In the genomic region with DNA sequence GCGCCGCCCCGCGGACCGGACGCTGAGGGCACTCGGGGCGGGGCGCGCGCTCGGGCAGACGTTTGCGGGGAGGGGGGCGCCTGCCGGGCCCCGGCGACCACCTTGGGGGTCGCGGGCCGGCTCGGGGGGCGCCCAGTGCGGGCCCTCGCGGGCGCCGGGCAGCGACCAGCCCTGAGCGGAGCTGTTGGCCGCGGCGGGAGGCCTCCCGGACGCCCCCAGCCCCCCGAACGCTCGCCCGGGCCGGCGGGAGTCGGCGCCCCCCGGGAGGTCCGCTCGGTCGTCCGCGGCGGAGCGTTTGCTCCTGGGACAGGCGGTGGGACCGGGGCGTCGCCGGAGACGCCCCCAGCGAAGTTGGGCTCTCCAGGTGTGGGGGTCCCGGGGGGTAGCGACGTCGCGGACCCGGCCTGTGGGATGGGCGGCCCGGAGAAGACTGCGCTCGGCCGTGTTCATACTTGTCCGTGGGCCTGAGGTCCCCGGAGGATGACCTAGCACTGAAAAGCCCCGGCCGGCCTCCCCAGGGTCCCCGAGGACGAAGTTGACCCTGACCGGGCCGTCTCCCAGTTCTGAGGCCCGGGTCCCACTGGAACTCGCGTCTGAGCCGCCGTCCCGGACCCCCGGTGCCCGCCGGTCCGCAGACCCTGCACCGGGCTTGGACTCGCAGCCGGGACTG, we compare ENCODE assay signal across 8 cellular contexts. TPM values are rescaled to one million over a fixed set of nuclear protein-coding genes. Genes with fewer than 3 reads are reported as not detected.
DNase-seq lines count a peak whose midpoint lies in the region; ATAC-seq lines count a peak whose summit lies in the region.

No MANE protein-coding gene starts in this region.

- peaks cover 2% of the 10 kb centered on the region for H3K27me3 ChIP-seq in iPS-15b (ENCODE audit: control insufficient read depth, insufficient read depth, low read length)

- H3K36me3 ChIP-seq in iPS-15b (ENCODE audit: control insufficient read depth, insufficient read depth, low read length): peaks cover 9% of the 10 kb centered on the region

- peak overlapping the region; percentile 76 for H3K9ac ChIP-seq in iPS-15b (ENCODE audit: low read depth, low read length)

- no peaks in the 10 kb centered on the region for H3K9me3 ChIP-seq in iPS-15b (ENCODE audit: control insufficient read depth, insufficient read depth, low read length)

- H3K27me3 Mint-ChIP-seq in activated T-helper 2 cell treated with anti-CD3 and anti-CD28 coated beads, Interferon-gamma antibody, Interleukin-2, Interleukin-4, amounts not matched to agents 10 μg/mL and 5 μg/mL and 100 μg/mL, durations not matched to agents 14 hours and 24 hours and 36 hours (ENCODE audit: low read depth): no peaks in the 10 kb centered on the region
- no peaks in the 10 kb centered on the region for H3K27me3 Mint-ChIP-seq in stimulated activated naive B cell treated with anti-CD40 and anti-IgM and Interleukin-4, amounts not matched to agents 10 μg/mL and 1 μg/mL and 100 μg/mL, for 72 hours

- no peaks in the 10 kb centered on the region for H3K9me3 Mint-ChIP-seq in activated T-helper 2 cell treated with anti-CD3 and anti-CD28 coated beads, Interferon-gamma antibody, Interleukin-2, Interleukin-4, amounts not matched to agents 10 μg/mL and 5 μg/mL and 100 μg/mL, durations not matched to agents 14 hours and 24 hours and 36 hours
- H3K9me3 Mint-ChIP-seq in stimulated activated naive B cell treated with anti-CD40 and anti-IgM and Interleukin-4, amounts not matched to agents 10 μg/mL and 1 μg/mL and 100 μg/mL, for 72 hours: no peaks in the 10 kb centered on the region

- ATAC-seq in HG03571 (IDR thresholded peaks at IDR 0.05; ENCODE audit: unreplicated experiment): peak; percentile 8
- ATAC-seq in stimulated activated naive B cell treated with anti-CD40 and anti-IgM and Interleukin-4, amounts not matched to agents 10 μg/mL and 1 μg/mL and 100 μg/mL, for 72 hours (replicated peaks): no peak
- no peak for ATAC-seq in GM21515 (IDR thresholded peaks at IDR 0.05; ENCODE audit: unreplicated experiment)
- no peak for ATAC-seq in HG02981 (IDR thresholded peaks at IDR 0.05; ENCODE audit: unreplicated experiment)

- intact Hi-C loops in activated T-helper 2 cell treated with anti-CD3 and anti-CD28 coated beads, Interferon-gamma antibody, Interleukin-2, Interleukin-4, amounts not matched to agents 10 μg/mL and 5 μg/mL and 100 μg/mL, durations not matched to agents 14 hours and 24 hours and 36 hours (cut with micrococcal nuclease): no loop called here

- H3K4me3 ChIP-seq in iPS-15b (ENCODE audit: low read depth, low read length): peak overlapping the region; percentile 70

- peaks cover 30% of the 10 kb centered on the region for H3K36me3 Mint-ChIP-seq in activated T-helper 2 cell treated with anti-CD3 and anti-CD28 coated beads, Interferon-gamma antibody, Interleukin-2, Interleukin-4, amounts not matched to agents 10 μg/mL and 5 μg/mL and 100 μg/mL, durations not matched to agents 14 hours and 24 hours and 36 hours (ENCODE audit: low read depth)
- H3K36me3 Mint-ChIP-seq in stimulated activated naive B cell treated with anti-CD40 and anti-IgM and Interleukin-4, amounts not matched to agents 10 μg/mL and 1 μg/mL and 100 μg/mL, for 72 hours: peaks cover 13 to 25% of the 10 kb centered on the region in 2 donors

- peak overlapping the region; percentile 91 for H3K4me3 Mint-ChIP-seq in activated T-helper 2 cell treated with anti-CD3 and anti-CD28 coated beads, Interferon-gamma antibody, Interleukin-2, Interleukin-4, amounts not matched to agents 10 μg/mL and 5 μg/mL and 100 μg/mL, durations not matched to agents 14 hours and 24 hours and 36 hours (ENCODE audit: low read depth)
- H3K4me3 Mint-ChIP-seq in stimulated activated naive B cell treated with anti-CD40 and anti-IgM and Interleukin-4, amounts not matched to agents 10 μg/mL and 1 μg/mL and 100 μg/mL, for 72 hours: peak overlapping the region; percentile 93 to 96

- H3K4me1 Mint-ChIP-seq in activated T-helper 2 cell treated with anti-CD3 and anti-CD28 coated beads, Interferon-gamma antibody, Interleukin-2, Interleukin-4, amounts not matched to agents 10 μg/mL and 5 μg/mL and 100 μg/mL, durations not matched to agents 14 hours and 24 hours and 36 hours (ENCODE audit: low read depth): peaks cover 16% of the 10 kb centered on the region
- H3K4me1 Mint-ChIP-seq in stimulated activated naive B cell treated with anti-CD40 and anti-IgM and Interleukin-4, amounts not matched to agents 10 μg/mL and 1 μg/mL and 100 μg/mL, for 72 hours: peaks cover 23 to 40% of the 10 kb centered on the region in 2 donors

- H3K27ac Mint-ChIP-seq in activated T-helper 2 cell treated with anti-CD3 and anti-CD28 coated beads, Interferon-gamma antibody, Interleukin-2, Interleukin-4, amounts not matched to agents 10 μg/mL and 5 μg/mL and 100 μg/mL, durations not matched to agents 14 hours and 24 hours and 36 hours: peak overlapping the region; percentile 77
- peak overlapping the region; percentile 95 for H3K27ac Mint-ChIP-seq in stimulated activated naive B cell treated with anti-CD40 and anti-IgM and Interleukin-4, amounts not matched to agents 10 μg/mL and 1 μg/mL and 100 μg/mL, for 72 hours

- no peaks in the 10 kb centered on the region for H3K4me1 ChIP-seq in iPS-15b (ENCODE audit: control insufficient read depth, insufficient read depth, low read length)

- DNase-seq in activated T-helper 2 cell treated with anti-CD3 and anti-CD28 coated beads, Interferon-gamma antibody, Interleukin-2, Interleukin-4, amounts not matched to agents 10 μg/mL and 5 μg/mL and 100 μg/mL, durations not matched to agents 14 hours and 24 hours and 36 hours (ENCODE audit: low spot score): no peak
- no peak for DNase-seq in stimulated activated naive B cell treated with anti-CD40 and anti-IgM and Interleukin-4, amounts not matched to agents 10 μg/mL and 1 μg/mL and 100 μg/mL, for 72 hours
- DNase-seq in glomerular visceral epithelial cell (ENCODE audit: extremely low spot score) (no peak), SHP77 (lab: John Stamatoyannopoulos, UW) (no peak)

RNA-seq across cellular contexts. Expression of a gene that starts 0.6 kb away (rescaled TPM):
- total RNA-seq in activated T-helper 2 cell treated with anti-CD3 and anti-CD28 coated beads, Interferon-gamma antibody, Interleukin-2, Interleukin-4, amounts not matched to agents 10 μg/mL and 5 μg/mL and 100 μg/mL, durations not matched to agents 14 hours and 24 hours and 36 hours: 65.7 and 71.1 TPM in 2 replicates

RNA-seq across cellular contexts. Expression of a gene that starts 31.6 kb away (rescaled TPM):
- 3.5 and 3.7 TPM in 2 replicates for total RNA-seq in activated T-helper 2 cell treated with anti-CD3 and anti-CD28 coated beads, Interferon-gamma antibody, Interleukin-2, Interleukin-4, amounts not matched to agents 10 μg/mL and 5 μg/mL and 100 μg/mL, durations not matched to agents 14 hours and 24 hours and 36 hours

RNA-seq across cellular contexts. Expression of a gene that starts 32.1 kb away (rescaled TPM):
- total RNA-seq in activated T-helper 2 cell treated with anti-CD3 and anti-CD28 coated beads, Interferon-gamma antibody, Interleukin-2, Interleukin-4, amounts not matched to agents 10 μg/mL and 5 μg/mL and 100 μg/mL, durations not matched to agents 14 hours and 24 hours and 36 hours: 82.8 and 87.0 TPM in 2 replicates

RNA-seq across cellular contexts. Expression of a gene that starts 35.4 kb away (rescaled TPM):
- 233 and 240 TPM in 2 replicates for total RNA-seq in activated T-helper 2 cell treated with anti-CD3 and anti-CD28 coated beads, Interferon-gamma antibody, Interleukin-2, Interleukin-4, amounts not matched to agents 10 μg/mL and 5 μg/mL and 100 μg/mL, durations not matched to agents 14 hours and 24 hours and 36 hours

RNA-seq across cellular contexts. Expression of a gene that starts 42.2 kb away (rescaled TPM):
- 84.7 and 85.4 TPM in 2 replicates for total RNA-seq in activated T-helper 2 cell treated with anti-CD3 and anti-CD28 coated beads, Interferon-gamma antibody, Interleukin-2, Interleukin-4, amounts not matched to agents 10 μg/mL and 5 μg/mL and 100 μg/mL, durations not matched to agents 14 hours and 24 hours and 36 hours
